In genomic region chr19:19959151-19959799, GRCh38 we compare ENCODE assay signal across 8 cellular contexts. TPM values are rescaled to one million over a fixed set of nuclear protein-coding genes. Genes with fewer than 3 reads are reported as not detected.
DNase-seq lines count a peak whose midpoint lies in the region; TF ChIP-seq lines count a peak whose summit lies in the region.
"Not testable (repeated sequence)": the region's sequence is repeated elsewhere in the genome, so short reads cannot be mapped to it uniquely, and the experiment has no call there.

No MANE protein-coding gene starts in this region.

- H3K9me3 ChIP-seq in HEK293 (ENCODE audit: control insufficient read depth, insufficient read depth, low read depth, low read length); ascending aorta: not testable (repeated sequence)

- CTCF ChIA-PET in HEK293 (lab: Yijun Ruan, JAX): interaction anchor here (0.7 kb wide), 2 partner anchors 19 to 249 kb away, joined by 3 to 5 read pairs; no protein-coding TSS in a partner anchor

- POLR2A ChIA-PET in HEK293 (lab: Yijun Ruan, JAX): not testable (repeated sequence)

- not testable (repeated sequence) for H3K4me3 ChIP-seq in HEK293 (ENCODE audit: low read depth, low read length); ascending aorta

- peaks cover 12% of the 10 kb centered on the region for H3K27me3 Mint-ChIP-seq in nephron (ENCODE audit: low read depth)

- H3K27ac Mint-ChIP-seq in nephron: not testable (repeated sequence)

- H3K27ac ChIP-seq in HEK293 (ENCODE audit: extremely low read depth, low read depth, low read length); ascending aorta: not testable (repeated sequence)

- not testable (repeated sequence) for H3K4me1 ChIP-seq in HEK293 (ENCODE audit: control insufficient read depth, insufficient read depth, low read length); ascending aorta

- not testable (repeated sequence) for TF ChIP-seq CTCF in HEK293 (tag by site-specific recombination; IDR thresholded peaks at IDR 0.05)
- TF ChIP-seq CTCF in ascending aorta (IDR thresholded peaks at IDR 0.05): peak in 2 of 3 experiments; percentile 73
- peak; percentile 58 to 70 (median 66) for TF ChIP-seq CTCF in nephron (IDR thresholded peaks at IDR 0.05; ENCODE audit: unreplicated experiment in 3 of 3)

- intact Hi-C loops in ascending aorta (cut with DNase I): loop anchor here (1.0 kb wide), 1 partner anchor 427 kb away; no protein-coding TSS in a partner anchor
- intact Hi-C loops in head of caudate nucleus (cut with DNase I): loop anchor here (5.0 to 10.0 kb wide), 2 partner anchors 54 to 427 kb away; partner anchors contain the start of gene ZNF93

- not testable (repeated sequence) for H3K36me3 Mint-ChIP-seq in nephron (ENCODE audit: low read depth)

- not testable (repeated sequence) for H3K4me1 Mint-ChIP-seq in nephron

- not testable (repeated sequence) for H3K27me3 ChIP-seq in ascending aorta

- not testable (repeated sequence) for H3K9me3 Mint-ChIP-seq in nephron

- not testable (repeated sequence) for H3K36me3 ChIP-seq in HEK293 (ENCODE audit: control insufficient read depth in 2 of 2, insufficient read depth in 1 of 2, low read length in 2 of 2); ascending aorta

- DNase-seq in Ammon's horn (ENCODE audit: low spot score): peak; percentile 75
- peak; percentile 39 to 68 for DNase-seq in NCI-H524 (lab: John Stamatoyannopoulos, UW)
- DNase-seq in activated CD4-positive, alpha-beta T cell treated with anti-CD3 and anti-CD28 coated beads for 24 hours (ENCODE audit: low read depth in 2 of 2): peak; percentile 25 to 47
- DNase-seq in ascending aorta (ENCODE audit: low spot score in 2 of 2): peak in 1 of 2 donors; percentile 82
- peak; percentile 36 to 92 (median 81) for DNase-seq in head of caudate nucleus
- DNase-seq in stimulated activated CD8-positive, alpha-beta memory T cell treated with anti-CD3 and anti-CD28 coated beads, Interleukin-12 subunit alpha, Interleukin-12 subunit beta, amount 100 ng/mL, for 1 hour (ENCODE audit: low read depth): peak; percentile 30

- H3K4me3 Mint-ChIP-seq in nephron: not testable (repeated sequence)

TF ChIP-seq in HEK293, 187 proteins besides CTCF, POLR2A, EP300 and RAD21:
- peak; percentile 72 for TF ChIP-seq ZNF654 (tag by site-specific recombination; IDR thresholded peaks at IDR 0.05; ENCODE audit: low read depth)

RNA-seq across cellular contexts. Expression of gene ZNF93, which starts 58.5 kb away (rescaled TPM):
- 2.9 TPM for total RNA-seq in ascending aorta
